14 cellular contexts compared by ENCODE assay signal in genomic region chr2:8132371-8132831, GRCh38.
DNase-seq lines count a peak whose midpoint lies in the region; ATAC-seq, FAIRE-seq and TF ChIP-seq lines count a peak whose summit lies in the region.
"Had no signal": no experiment of that assay in that cellular context is flagged by ENCODE, and none has a peak within 500 bp of the region (broad histone marks: within the 10 kb centered on the region; RNA-seq: fewer than 3 reads in every experiment).

No MANE protein-coding gene starts in this region.

- no peak overlapping the region for H3K14ac ChIP-seq in H1 (ENCODE audit: insufficient read length)

- H2BK12ac ChIP-seq in H1 (ENCODE audit: low read depth, low read length), result no peak overlapping the region

- H3K27ac ChIP-seq in H1 (ENCODE audit: low read depth, low read length), result no peak overlapping the region
- H3K27ac ChIP-seq: ovary had no signal

- H3K27me3 Mint-ChIP-seq in effector memory CD8-positive, alpha-beta T cell, result no peaks in the 10 kb centered on the region
- H3K27me3 Mint-ChIP-seq: activated T-helper 17 cell treated with anti-CD3 and anti-CD28 coated beads, Interleukin-2, amount 50 U/mL, for 72 hours had no signal

- no peak for FAIRE-seq in H1 (lab: Jason Lieb, UNC)
- FAIRE-seq: GM12892 had no signal

- no peaks in the 10 kb centered on the region for H3K27me3 ChIP-seq in H1 (replicated peaks in 1 of 4; ENCODE audit: control insufficient read depth in 3 of 4, extremely low read depth in 1 of 4, insufficient read depth in 3 of 4, low read length in 3 of 4)
- no peaks in the 10 kb centered on the region for H3K27me3 ChIP-seq in neuron (ENCODE audit: insufficient read depth, low read length)
- H3K27me3 ChIP-seq: ovary had no signal

- no peak overlapping the region for H2BK5ac ChIP-seq in H1 (ENCODE audit: low read depth, low read length)

- H3K9me3 Mint-ChIP-seq in effector memory CD8-positive, alpha-beta T cell, result no peaks in the 10 kb centered on the region
- H3K9me3 Mint-ChIP-seq: activated T-helper 17 cell treated with anti-CD3 and anti-CD28 coated beads, Interleukin-2, amount 50 U/mL, for 72 hours had no signal

- no peaks in the 10 kb centered on the region for H3K4me1 ChIP-seq in H1 (replicated peaks in 1 of 4; ENCODE audit: control insufficient read depth in 3 of 4, insufficient read depth in 4 of 4, low read length in 3 of 4)
- peaks cover 18% of the 10 kb centered on the region for H3K4me1 ChIP-seq in neuron (ENCODE audit: insufficient read depth, low read length)

- H3K4me3 ChIP-seq in H1 (ENCODE audit: extremely low read depth in 1 of 4, insufficient read depth in 2 of 4, low read depth in 3 of 4, low read length in 4 of 4) (no peak overlapping the region), neuron (ENCODE audit: low read length) (peak overlapping the region; percentile 32), lower leg skin (ENCODE audit: low read depth, poor library complexity, severe bottlenecking) (no peak overlapping the region)
- H3K4me3 ChIP-seq: ovary, SK-N-MC had no signal

- no peak overlapping the region for H2BK120ac ChIP-seq in H1 (replicated peaks; ENCODE audit: low read depth, low read length)

- H4K5ac ChIP-seq in H1 (ENCODE audit: insufficient read length, low read depth, low read length), result no peak overlapping the region

- no peaks in the 10 kb centered on the region for H4K20me1 ChIP-seq in H1 (replicated peaks in 1 of 2; ENCODE audit: control insufficient read depth in 1 of 2, insufficient read depth in 2 of 2, low read length in 2 of 2)

- H3K9ac ChIP-seq in H1 (replicated peaks in 1 of 4; ENCODE audit: extremely low read depth in 1 of 4, low read depth in 3 of 4, low read length in 3 of 4), result no peak overlapping the region

- no peak overlapping the region for H3K27ac Mint-ChIP-seq in effector memory CD8-positive, alpha-beta T cell
- H3K27ac Mint-ChIP-seq: activated CD8-positive, alpha-beta T cell treated with anti-CD3 and anti-CD28 coated beads, Interleukin-2, amount 10 ng/mL, durations not matched to agents 7 days and 5 days; activated T-helper 17 cell treated with anti-CD3 and anti-CD28 coated beads, Interleukin-2, amount 50 U/mL, for 72 hours; CD14-positive monocyte had no signal

- DNase-seq in COLO668 (lab: John Stamatoyannopoulos, UW; ENCODE audit: unreplicated experiment) (peak; percentile 82), NCI-H1105 (lab: John Stamatoyannopoulos, UW) (peak; percentile 36), H1 (ENCODE audit: low read depth in 1 of 2, low spot score in 2 of 2) (no peak), lower leg skin (ENCODE audit: low spot score in 2 of 2) (no peak), dedifferentiated amniotic fluid mesenchymal stem cell (ENCODE audit: extremely low spot score) (no peak)
- no peak for DNase-seq in effector memory CD8-positive, alpha-beta T cell
- DNase-seq: activated CD8-positive, alpha-beta T cell treated with anti-CD3 and anti-CD28 coated beads, Interleukin-2, amount 10 ng/mL, durations not matched to agents 7 days and 5 days; NCI-H2171; ovary had no signal

- no peaks in the 10 kb centered on the region for H3K36me3 Mint-ChIP-seq in effector memory CD8-positive, alpha-beta T cell (ENCODE audit: insufficient read depth)
- H3K36me3 Mint-ChIP-seq: CD14-positive monocyte had no signal

- H3K4me3 Mint-ChIP-seq in effector memory CD8-positive, alpha-beta T cell, result no peak overlapping the region
- H3K4me3 Mint-ChIP-seq: activated CD8-positive, alpha-beta T cell treated with anti-CD3 and anti-CD28 coated beads, Interleukin-2, amount 10 ng/mL, durations not matched to agents 7 days and 5 days; activated T-helper 17 cell treated with anti-CD3 and anti-CD28 coated beads, Interleukin-2, amount 50 U/mL, for 72 hours; CD14-positive monocyte had no signal

- no peak for TF ChIP-seq POLR2A in H1 (IDR thresholded peaks at IDR 0.05; ENCODE audit: control extremely low read depth in 1 of 2, low read depth in 2 of 2, low read length in 2 of 2)
- TF ChIP-seq POLR2A in lower leg skin (IDR thresholded peaks at IDR 0.05), result no peak

- H3K79me2 ChIP-seq in H1 (ENCODE audit: control insufficient read depth in 1 of 2, insufficient read depth in 2 of 2, low read length in 2 of 2), result no peaks in the 10 kb centered on the region

- H2BK20ac ChIP-seq in H1 (ENCODE audit: low read length), result peak overlapping the region; percentile 40; the same call in 1 of the 2 replicates

- H3K56ac ChIP-seq in H1 (replicated peaks; ENCODE audit: insufficient read length, low read depth, low read length), result no peak overlapping the region

- CTCF ChIA-PET in H1 (lab: Charles Lee; ENCODE audit: partially characterized antibody), result interaction anchor here (1.0 to 2.1 kb wide), 4 partner anchors 14 to 525 kb away, joined by 3 to 9 read pairs (median 4); no protein-coding TSS in a partner anchor

- H3K23ac ChIP-seq in H1 (ENCODE audit: insufficient read length), result no peak overlapping the region

- no peak for ATAC-seq in effector memory CD8-positive, alpha-beta T cell (replicated peaks)
- ATAC-seq: activated CD8-positive, alpha-beta T cell treated with anti-CD3 and anti-CD28 coated beads, Interleukin-2, amount 10 ng/mL, durations not matched to agents 7 days and 5 days; activated T-helper 17 cell treated with anti-CD3 and anti-CD28 coated beads, Interleukin-2, amount 50 U/mL, for 72 hours had no signal

- H3K23me2 ChIP-seq in H1 (ENCODE audit: low read depth, low read length), result no peaks in the 10 kb centered on the region

- H4K8ac ChIP-seq in H1 (ENCODE audit: extremely low read depth, insufficient read depth, low read length), result no peak overlapping the region

- H3K4me2 ChIP-seq in H1 (ENCODE audit: insufficient read depth in 1 of 2, low read depth in 2 of 2, low read length in 2 of 2), result no peak overlapping the region

- no peak overlapping the region for H4K91ac ChIP-seq in H1 (replicated peaks; ENCODE audit: insufficient read length, low read length)

- TF ChIP-seq RAD21 in H1 (IDR thresholded peaks at IDR 0.05 in 1 of 2, conservative IDR thresholded peaks at IDR 0.05 in 1 of 2; ENCODE audit: low read depth in 2 of 2, low read length in 2 of 2), result no peak

- no peak overlapping the region for H3K18ac ChIP-seq in H1 (ENCODE audit: extremely low read depth, low read length)

- no peak for TF ChIP-seq EP300 in H1 (IDR thresholded peaks at IDR 0.05; ENCODE audit: borderline replicate concordance in 1 of 2, low read depth in 2 of 2, low read length in 2 of 2)

- H3K36me3 ChIP-seq in H1 (ENCODE audit: control insufficient read depth in 2 of 4, insufficient read depth in 4 of 4, low read length in 3 of 4), result no peaks in the 10 kb centered on the region; a peak in 1 of 8 replicates
- H3K36me3 ChIP-seq in neuron (ENCODE audit: insufficient read depth, low read length), result no peaks in the 10 kb centered on the region
- H3K36me3 ChIP-seq: ovary had no signal

- no peaks in the 10 kb centered on the region for H3K9me3 ChIP-seq in H1 (ENCODE audit: insufficient read depth in 2 of 2, low read depth in 1 of 2, low read length in 1 of 2)
- H3K9me3 ChIP-seq in neuron (ENCODE audit: low read length), result no peaks in the 10 kb centered on the region
- H3K9me3 ChIP-seq: ovary had no signal

- no peak overlapping the region for H3K4ac ChIP-seq in H1 (replicated peaks; ENCODE audit: insufficient read length, low read depth, low read length)

- H2AFZ ChIP-seq in H1 (ENCODE audit: low read length) (0 out of 2 replicates have a peak overlapping the region, but pooled peaks have one; percentile 70), neuron (ENCODE audit: low read depth, low read length) (peak overlapping the region; percentile 1)

- WGBS in H1 (ENCODE audit: extremely low coverage in 1 of 2, insufficient coverage in 1 of 2, insufficient read length in 1 of 2, insufficient replicate concordance in 2 of 2, low coverage in 1 of 2, low lambda C conversion rate in 2 of 2, missing lambda C conversion rate in 1 of 2), 2 experiments, result 97% methylated on average over 13 of the region's 13 CpGs; no CpG with 5 or more reads in 1 of the 2 experiments
- 38 to 47% methylated on average over 12 of the region's 13 CpGs for WGBS in lower leg skin, 2 donors

- no peaks in the 10 kb centered on the region for H3K4me1 Mint-ChIP-seq in effector memory CD8-positive, alpha-beta T cell (ENCODE audit: low read depth in 2 of 2)

- no peaks in the 10 kb centered on the region for H3K79me1 ChIP-seq in H1 (ENCODE audit: low read depth, low read length)

- TF ChIP-seq CTCF in H1 (IDR thresholded peaks at IDR 0.05; ENCODE audit: control extremely low read depth in 1 of 3, insufficient read depth in 1 of 3, low read depth in 1 of 3, low read length in 3 of 3) (no peak), lower leg skin (IDR thresholded peaks at IDR 0.05) (no peak)

- H2AK5ac ChIP-seq in H1 (ENCODE audit: low read depth, low read length), result no peak overlapping the region

- intact Hi-C loops in lower leg skin (cut with DNase I; ENCODE audit: low total_unique reads), result no loop called here

- POLR2A ChIA-PET in H1 (lab: Charles Lee; ENCODE audit: partially characterized antibody), result no interaction called here

- H2BK15ac ChIP-seq in H1 (ENCODE audit: low read length), result no peak overlapping the region

TF ChIP-seq in H1, 55 proteins besides CTCF, POLR2A, EP300 and RAD21:
- TF ChIP-seq SIN3A (conservative IDR thresholded peaks at IDR 0.05 in 1 of 2, IDR thresholded peaks at IDR 0.05 in 1 of 2; ENCODE audit: low read depth in 1 of 2, low read length in 2 of 2) (no peak), HDAC2 (IDR thresholded peaks at IDR 0.05; ENCODE audit: borderline replicate concordance in 1 of 2, low read depth in 2 of 2, low read length in 2 of 2) (no peak), MAX (IDR thresholded peaks at IDR 0.05) (no peak), BRCA1 (IDR thresholded peaks at IDR 0.05; ENCODE audit: low read depth, low read length) (no peak)

Comparison
In these comparisons a context has a peak if more than half of its experiments do, and no peak if none do; other contexts are left out.
1. DNase-seq: peak in COLO668 (single experiment) and NCI-H1105 (single experiment); none in H1 (0 of 2), effector memory CD8-positive, alpha-beta T cell (0 of 3), lower leg skin (0 of 2) and dedifferentiated amniotic fluid mesenchymal stem cell (single experiment).